ENCODE assay signal across 10 cellular contexts in genomic region chr13:98752111-98752941, GRCh38.
DNase-seq lines count a peak whose midpoint lies in the region; ATAC-seq and TF ChIP-seq lines count a peak whose summit lies in the region.
"Had no signal": no experiment of that assay in that cellular context is flagged by ENCODE, and none has a peak within 500 bp of the region (broad histone marks: within the 10 kb centered on the region; RNA-seq: fewer than 3 reads in every experiment).

SLC15A1 (minus strand) TSS chr13:98752672; CDS start chr13:98752598, 74 bp downstream.

- peaks cover 6% of the 10 kb centered on the region for H3K4me1 ChIP-seq in iPS DF 6.9 (ENCODE audit: control insufficient read depth, insufficient read depth, low read length)

- H3K27me3 ChIP-seq in iPS DF 6.9 (ENCODE audit: control insufficient read depth, insufficient read depth, low read length): peaks cover 3% of the 10 kb centered on the region; the same call in 1 of the 2 replicates

- peak within 1 kb of the TSS; percentile 51 for H3K4me3 ChIP-seq in iPS DF 6.9 (ENCODE audit: low read length)
- H3K4me3 ChIP-seq: SJSA1 had no signal

- peak within 1 kb of the TSS; percentile 28; the same call in 1 of the 2 replicates for H3K27ac ChIP-seq in VCaP
- H3K27ac ChIP-seq in iPS DF 6.9 (ENCODE audit: low read length): no peak within 1 kb of the TSS
- H3K27ac ChIP-seq: SJSA1 had no signal

- DNase-seq in D341Med (ENCODE audit: low spot score) (peak; percentile 71), iPS DF 6.9 (ENCODE audit: low read depth, low spot score) (no peak), retina (peak; percentile 14), NCI-H510A treated with DMSO at 0.1 percent for 48 hours (lab: John Stamatoyannopoulos, UW) (no peak), hippocampal formation (lab: John Stamatoyannopoulos, UW) (no peak), globus pallidus (ENCODE audit: low spot score) (no peak)
- DNase-seq: anterior cingulate cortex had no signal

- no peaks in the 10 kb centered on the region for H3K9me3 ChIP-seq in iPS DF 6.9 (ENCODE audit: control insufficient read depth, insufficient read depth, low read length)

- WGBS in iPS DF 6.9 (ENCODE audit: insufficient coverage, insufficient read length): no CpG with 5 or more reads among the region's 87 CpGs

- no peak for TF ChIP-seq CTCF in VCaP (conservative IDR thresholded peaks at IDR 0.05)

- ATAC-seq in HG03097 (IDR thresholded peaks at IDR 0.05; ENCODE audit: low FRiP score, unreplicated experiment): no peak

- no peaks in the 10 kb centered on the region for H3K36me3 ChIP-seq in iPS DF 6.9 (ENCODE audit: control insufficient read depth, insufficient read depth, low read length)
- H3K36me3 ChIP-seq: SJSA1 had no signal

Comparison
In these comparisons a context has a peak if more than half of its experiments do, and no peak if none do; other contexts are left out.
1. DNase-seq: peak in D341Med (single experiment) and retina (single experiment); none in iPS DF 6.9 (single experiment), NCI-H510A treated with DMSO at 0.1 percent for 48 hours (single experiment), hippocampal formation (0 of 2) and globus pallidus (single experiment).